1 cellular context compared by ENCODE assay signal in genomic region chr16:89971495-89972243, GRCh38.
TF ChIP-seq lines count a peak whose summit lies in the region.

No MANE protein-coding gene starts in this region.

TF ChIP-seq in HepG2, 621 proteins besides CTCF, POLR2A, EP300 and RAD21 (continued from another document and continues in another):
- TF ChIP-seq FOXK1 (CRISPR knock-in tag; IDR thresholded peaks at IDR 0.05; ENCODE audit: borderline replicate concordance, low read depth) (no peak), ZNF780A (CRISPR knock-in tag; IDR thresholded peaks at IDR 0.05) (no peak), ZNF746 (CRISPR knock-in tag; IDR thresholded peaks at IDR 0.05) (no peak; the same call in 1 of the 2 replicates), SIX1 (CRISPR knock-in tag; IDR thresholded peaks at IDR 0.05; ENCODE audit: borderline replicate concordance) (no peak), HIVEP1 (CRISPR knock-in tag; IDR thresholded peaks at IDR 0.05) (peak; percentile 72; the same call in 1 of the 2 replicates), POGZ (CRISPR knock-in tag; IDR thresholded peaks at IDR 0.05) (no peak), ZSCAN30 (CRISPR knock-in tag; IDR thresholded peaks at IDR 0.05) (no peak), THYN1 (CRISPR knock-in tag; IDR thresholded peaks at IDR 0.05; ENCODE audit: borderline replicate concordance, low read depth) (no peak), ZNF326 (CRISPR knock-in tag; IDR thresholded peaks at IDR 0.05; ENCODE audit: borderline replicate concordance) (no peak), MNT (IDR thresholded peaks at IDR 0.05) (no peak), HOXA7 (CRISPR knock-in tag; IDR thresholded peaks at IDR 0.05) (no peak), ZNF367 (CRISPR knock-in tag; IDR thresholded peaks at IDR 0.05; ENCODE audit: borderline replicate concordance) (peak; percentile 56; the same call in 1 of the 2 replicates), HNF1A (IDR thresholded peaks at IDR 0.05; ENCODE audit: low read depth) (no peak), HNF1A (CRISPR knock-in tag; IDR thresholded peaks at IDR 0.05; ENCODE audit: borderline replicate concordance) (no peak), ZNF468 (CRISPR knock-in tag; IDR thresholded peaks at IDR 0.05) (no peak), KDM3A (CRISPR knock-in tag; IDR thresholded peaks at IDR 0.05; ENCODE audit: low read depth) (no peak), PHB2 (IDR thresholded peaks at IDR 0.05; ENCODE audit: partially characterized antibody) (no peak), BORCS8-MEF2B (CRISPR knock-in tag; IDR thresholded peaks at IDR 0.05) (no peak; the same call in 1 of the 2 replicates), RBM22 (optimal IDR thresholded peaks at IDR 0.05; ENCODE audit: low read length) (no peak), PHF21A (CRISPR knock-in tag; IDR thresholded peaks at IDR 0.05) (no peak), SIN3A (IDR thresholded peaks at IDR 0.05; ENCODE audit: borderline replicate concordance, low read depth, low read length) (no peak), ZNF234 (CRISPR knock-in tag; conservative IDR thresholded peaks at IDR 0.05) (0 out of 2 replicates have a peak, but pooled peaks have one; percentile 18), STAT6 (CRISPR knock-in tag; IDR thresholded peaks at IDR 0.05; ENCODE audit: borderline replicate concordance) (0 out of 2 replicates have a peak, but pooled peaks have one; percentile 43), EHMT2 (IDR thresholded peaks at IDR 0.05; ENCODE audit: borderline replicate concordance, low read depth, low read length) (no peak), FOXA1 (IDR thresholded peaks at IDR 0.05) (no peak), FOXA1 (CRISPR knock-in tag; IDR thresholded peaks at IDR 0.05) (0 out of 2 replicates have a peak, but pooled peaks have one; percentile 23), CEBPB (IDR thresholded peaks at IDR 0.05; ENCODE audit: borderline replicate concordance, low read depth, low read length) (no peak), ZNF644 (CRISPR knock-in tag; IDR thresholded peaks at IDR 0.05; ENCODE audit: low read depth) (no peak), SMARCE1 (IDR thresholded peaks at IDR 0.05; ENCODE audit: borderline replicate concordance) (no peak), E2F5 (CRISPR knock-in tag; conservative IDR thresholded peaks at IDR 0.05) (no peak), BCL3 (CRISPR knock-in tag; IDR thresholded peaks at IDR 0.05) (no peak), ZNF101 (CRISPR knock-in tag; IDR thresholded peaks at IDR 0.05; ENCODE audit: borderline replicate concordance, low read depth) (0 out of 2 replicates have a peak, but pooled peaks have one; percentile 83), HOXA9 (CRISPR knock-in tag; IDR thresholded peaks at IDR 0.05; ENCODE audit: borderline replicate concordance) (no peak), ZBTB8A (CRISPR knock-in tag; IDR thresholded peaks at IDR 0.05; ENCODE audit: borderline replicate concordance, low read depth) (peak; percentile 12; the same call in 1 of the 2 replicates), GFI1 (CRISPR knock-in tag; IDR thresholded peaks at IDR 0.05; ENCODE audit: borderline replicate concordance) (peak; percentile 54; the same call in 1 of the 2 replicates), RBFOX2 (IDR thresholded peaks at IDR 0.05; ENCODE audit: low read depth, low read length) (no peak), NCOA1 (CRISPR knock-in tag; IDR thresholded peaks at IDR 0.05) (no peak), BRD4 (CRISPR knock-in tag; IDR thresholded peaks at IDR 0.05) (peak; percentile 2; the same call in 1 of the 2 replicates), ZSCAN21 (CRISPR knock-in tag; IDR thresholded peaks at IDR 0.05; ENCODE audit: borderline replicate concordance) (peak; percentile 60; the same call in 1 of the 2 replicates), ZFAT (CRISPR knock-in tag; conservative IDR thresholded peaks at IDR 0.05) (no peak), HES4 (CRISPR knock-in tag; IDR thresholded peaks at IDR 0.05; ENCODE audit: borderline replicate concordance) (peak; percentile 87; the same call in 1 of the 2 replicates), ZNF556 (CRISPR knock-in tag; IDR thresholded peaks at IDR 0.05; ENCODE audit: borderline replicate concordance) (peak; percentile 33; the same call in 1 of the 2 replicates), ZBTB2 (CRISPR knock-in tag; IDR thresholded peaks at IDR 0.05; ENCODE audit: low read depth) (no peak), PAF1 (CRISPR knock-in tag; IDR thresholded peaks at IDR 0.05) (no peak)
- TF ChIP-seq, protein P1, sequence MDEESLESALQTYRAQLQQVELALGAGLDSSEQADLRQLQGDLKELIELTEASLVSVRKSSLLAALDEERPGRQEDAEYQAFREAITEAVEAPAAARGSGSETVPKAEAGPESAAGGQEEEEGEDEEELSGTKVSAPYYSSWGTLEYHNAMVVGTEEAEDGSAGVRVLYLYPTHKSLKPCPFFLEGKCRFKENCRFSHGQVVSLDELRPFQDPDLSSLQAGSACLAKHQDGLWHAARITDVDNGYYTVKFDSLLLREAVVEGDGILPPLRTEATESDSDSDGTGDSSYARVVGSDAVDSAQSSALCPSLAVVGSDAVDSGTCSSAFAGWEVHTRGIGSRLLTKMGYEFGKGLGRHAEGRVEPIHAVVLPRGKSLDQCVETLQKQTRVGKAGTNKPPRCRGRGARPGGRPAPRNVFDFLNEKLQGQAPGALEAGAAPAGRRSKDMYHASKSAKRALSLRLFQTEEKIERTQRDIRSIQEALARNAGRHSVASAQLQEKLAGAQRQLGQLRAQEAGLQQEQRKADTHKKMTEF (CRISPR knock-in tag; IDR thresholded peaks at IDR 0.05) = no peak; the same call in 1 of the 2 replicates
- TF ChIP-seq, protein P2, sequence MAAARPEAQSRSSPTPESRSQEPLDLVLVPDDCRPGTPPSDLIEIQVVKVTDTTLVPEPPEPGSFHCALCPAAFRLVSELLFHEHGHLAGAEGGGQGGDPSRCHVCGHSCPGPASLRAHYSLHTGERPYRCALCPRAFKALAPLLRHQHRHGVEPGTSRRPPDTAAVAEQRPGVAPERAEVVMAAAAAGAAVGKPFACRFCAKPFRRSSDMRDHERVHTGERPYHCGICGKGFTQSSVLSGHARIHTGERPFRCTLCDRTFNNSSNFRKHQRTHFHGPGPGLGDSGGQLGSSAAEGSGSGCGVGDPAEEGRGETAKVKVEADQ (CRISPR knock-in tag; IDR thresholded peaks at IDR 0.05; ENCODE audit: borderline replicate concordance) = no peak
- TF ChIP-seq, protein P3, sequence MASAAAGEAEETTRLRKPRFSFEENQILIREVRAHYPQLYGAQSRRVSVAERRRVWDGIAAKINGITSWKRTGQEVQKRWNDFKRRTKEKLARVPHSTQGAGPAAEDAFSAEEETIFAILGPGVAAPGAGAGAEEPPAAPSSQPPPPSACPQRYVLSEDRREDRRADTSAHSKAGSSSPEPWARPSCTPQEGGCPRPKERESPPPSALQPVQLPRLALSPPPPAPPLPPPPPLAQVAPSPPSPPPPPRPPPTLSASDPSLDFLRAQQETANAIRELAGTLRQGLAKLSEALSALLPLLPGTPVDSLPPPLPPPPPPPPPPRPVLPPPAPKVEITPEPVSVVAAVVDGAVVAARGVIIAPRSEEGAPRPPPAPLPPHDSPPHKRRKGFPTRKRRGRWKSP (CRISPR knock-in tag; IDR thresholded peaks at IDR 0.05) = no peak
- TF ChIP-seq, protein P4, sequence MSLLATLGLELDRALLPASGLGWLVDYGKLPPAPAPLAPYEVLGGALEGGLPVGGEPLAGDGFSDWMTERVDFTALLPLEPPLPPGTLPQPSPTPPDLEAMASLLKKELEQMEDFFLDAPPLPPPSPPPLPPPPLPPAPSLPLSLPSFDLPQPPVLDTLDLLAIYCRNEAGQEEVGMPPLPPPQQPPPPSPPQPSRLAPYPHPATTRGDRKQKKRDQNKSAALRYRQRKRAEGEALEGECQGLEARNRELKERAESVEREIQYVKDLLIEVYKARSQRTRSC (CRISPR knock-in tag; IDR thresholded peaks at IDR 0.05; ENCODE audit: low read depth) = peak; percentile 63
- TF ChIP-seq, protein P5, sequence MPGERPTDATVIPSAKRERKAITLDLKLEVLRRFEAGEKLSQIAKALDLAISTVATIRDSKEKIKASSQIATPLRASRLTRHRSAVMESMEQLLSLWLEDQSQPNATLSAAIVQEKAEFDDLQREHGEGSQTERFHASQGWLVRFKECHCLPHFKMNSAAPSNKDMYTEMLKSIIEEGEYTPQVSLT (CRISPR knock-in tag; IDR thresholded peaks at IDR 0.05; ENCODE audit: borderline replicate concordance, low read depth) = no peak
